ENCODE assay signal across 1 cellular context in genomic region chr19:39390759-39391592, GRCh38.
TF ChIP-seq lines count a peak whose summit lies in the region.

A gene with protein sequence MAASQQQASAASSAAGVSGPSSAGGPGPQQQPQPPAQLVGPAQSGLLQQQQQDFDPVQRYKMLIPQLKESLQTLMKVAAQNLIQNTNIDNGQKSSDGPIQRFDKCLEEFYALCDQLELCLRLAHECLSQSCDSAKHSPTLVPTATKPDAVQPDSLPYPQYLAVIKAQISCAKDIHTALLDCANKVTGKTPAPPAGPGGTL (plus strand): TSS chr19:39391378. CDS start chr19:39391423, 45 bp downstream.
PAF1 (minus strand) TSS chr19:39391106; CDS start chr19:39390864, 242 bp downstream.

TF ChIP-seq in HEK293, 187 proteins besides CTCF, POLR2A, EP300 and RAD21 (continued from another document):
- TF ChIP-seq, protein P1, sequence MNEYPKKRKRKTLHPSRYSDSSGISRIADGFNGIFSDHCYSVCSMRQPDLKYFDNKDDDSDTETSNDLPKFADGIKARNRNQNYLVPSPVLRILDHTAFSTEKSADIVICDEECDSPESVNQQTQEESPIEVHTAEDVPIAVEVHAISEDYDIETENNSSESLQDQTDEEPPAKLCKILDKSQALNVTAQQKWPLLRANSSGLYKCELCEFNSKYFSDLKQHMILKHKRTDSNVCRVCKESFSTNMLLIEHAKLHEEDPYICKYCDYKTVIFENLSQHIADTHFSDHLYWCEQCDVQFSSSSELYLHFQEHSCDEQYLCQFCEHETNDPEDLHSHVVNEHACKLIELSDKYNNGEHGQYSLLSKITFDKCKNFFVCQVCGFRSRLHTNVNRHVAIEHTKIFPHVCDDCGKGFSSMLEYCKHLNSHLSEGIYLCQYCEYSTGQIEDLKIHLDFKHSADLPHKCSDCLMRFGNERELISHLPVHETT (tag by site-specific recombination; IDR thresholded peaks at IDR 0.05), result peak; percentile 84
- TF ChIP-seq YY2 (tag by site-specific recombination; IDR thresholded peaks at IDR 0.05), result peak; percentile 100
- TF ChIP-seq, protein P2, sequence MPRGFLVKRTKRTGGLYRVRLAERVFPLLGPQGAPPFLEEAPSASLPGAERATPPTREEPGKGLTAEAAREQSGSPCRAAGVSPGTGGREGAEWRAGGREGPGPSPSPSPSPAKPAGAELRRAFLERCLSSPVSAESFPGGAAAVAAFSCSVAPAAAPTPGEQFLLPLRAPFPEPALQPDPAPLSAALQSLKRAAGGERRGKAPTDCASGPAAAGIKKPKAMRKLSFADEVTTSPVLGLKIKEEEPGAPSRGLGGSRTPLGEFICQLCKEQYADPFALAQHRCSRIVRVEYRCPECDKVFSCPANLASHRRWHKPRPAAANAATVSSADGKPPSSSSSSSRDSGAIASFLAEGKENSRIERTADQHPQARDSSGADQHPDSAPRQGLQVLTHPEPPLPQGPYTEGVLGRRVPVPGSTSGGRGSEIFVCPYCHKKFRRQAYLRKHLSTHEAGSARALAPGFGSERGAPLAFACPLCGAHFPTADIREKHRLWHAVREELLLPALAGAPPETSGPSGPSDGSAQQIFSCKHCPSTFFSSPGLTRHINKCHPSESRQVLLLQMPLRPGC (tag by site-specific recombination; IDR thresholded peaks at IDR 0.05), result peak; percentile 88
- no peak for TF ChIP-seq ZNF791 (tag by site-specific recombination; IDR thresholded peaks at IDR 0.05)
- TF ChIP-seq ZNF561 (tag by site-specific recombination; IDR thresholded peaks at IDR 0.05; ENCODE audit: borderline replicate concordance), result peak; percentile 100
